In genomic region chr5:6307304-6307703, GRCh38 we compare ENCODE assay signal across 16 cellular contexts.
"Had no signal": no experiment of that assay in that cellular context is flagged by ENCODE, and none has a peak within 500 bp of the region (broad histone marks: within the 10 kb centered on the region; RNA-seq: fewer than 3 reads in every experiment).

No MANE protein-coding gene starts in this region.

- H3K27ac Mint-ChIP-seq: activated B cell treated with CpG ODN at 0.5 μM for 24 hours; activated CD4-positive, alpha-beta T cell treated with anti-CD3 and anti-CD28 coated beads, Interleukin-2, amount 10 ng/mL, durations not matched to agents 24 days and 14 days; activated naive CD8-positive, alpha-beta T cell treated with anti-CD3 and anti-CD28 coated beads, Interleukin-2, amount 50 U/mL, for 24 hours; natural killer cell treated with Interleukin-12 subunit alpha and Interleukin-12 subunit beta and Interleukin-15 and Interleukin-18, amount 100 ng/mL, for 72 hours; type B pancreatic cell had no signal

- H3K36me3 ChIP-seq: sigmoid colon, suprapubic skin had no signal

- H3K9me3 ChIP-seq: sigmoid colon, suprapubic skin had no signal

- H3K9me3 Mint-ChIP-seq: activated B cell treated with CpG ODN at 0.5 μM for 24 hours; activated CD4-positive, alpha-beta T cell treated with anti-CD3 and anti-CD28 coated beads, Interleukin-2, amount 10 ng/mL, durations not matched to agents 24 days and 14 days; activated naive CD8-positive, alpha-beta T cell treated with anti-CD3 and anti-CD28 coated beads, Interleukin-2, amount 50 U/mL, for 24 hours; natural killer cell treated with Interleukin-12 subunit alpha and Interleukin-12 subunit beta and Interleukin-15 and Interleukin-18, amount 100 ng/mL, for 72 hours; type B pancreatic cell had no signal

- H3K27me3 Mint-ChIP-seq: activated CD4-positive, alpha-beta T cell treated with anti-CD3 and anti-CD28 coated beads, Interleukin-2, amount 10 ng/mL, durations not matched to agents 24 days and 14 days; activated naive CD8-positive, alpha-beta T cell treated with anti-CD3 and anti-CD28 coated beads, Interleukin-2, amount 50 U/mL, for 24 hours had no signal

- ATAC-seq: activated naive CD8-positive, alpha-beta T cell treated with anti-CD3 and anti-CD28 coated beads, Interleukin-2, amount 50 U/mL, for 24 hours; left colon; natural killer cell treated with Interleukin-12 subunit alpha and Interleukin-12 subunit beta and Interleukin-15 and Interleukin-18, amount 100 ng/mL, for 72 hours had no signal

- H3K27me3 ChIP-seq: sigmoid colon, suprapubic skin had no signal

- H3K27ac ChIP-seq: sigmoid colon, suprapubic skin had no signal

- H3K4me3 Mint-ChIP-seq: activated B cell treated with CpG ODN at 0.5 μM for 24 hours; activated CD4-positive, alpha-beta T cell treated with anti-CD3 and anti-CD28 coated beads, Interleukin-2, amount 10 ng/mL, durations not matched to agents 24 days and 14 days; activated naive CD8-positive, alpha-beta T cell treated with anti-CD3 and anti-CD28 coated beads, Interleukin-2, amount 50 U/mL, for 24 hours; natural killer cell treated with Interleukin-12 subunit alpha and Interleukin-12 subunit beta and Interleukin-15 and Interleukin-18, amount 100 ng/mL, for 72 hours; type B pancreatic cell had no signal

- H3K4me1 Mint-ChIP-seq: activated B cell treated with CpG ODN at 0.5 μM for 24 hours; activated CD4-positive, alpha-beta T cell treated with anti-CD3 and anti-CD28 coated beads, Interleukin-2, amount 10 ng/mL, durations not matched to agents 24 days and 14 days; activated naive CD8-positive, alpha-beta T cell treated with anti-CD3 and anti-CD28 coated beads, Interleukin-2, amount 50 U/mL, for 24 hours had no signal

- H3K4me3 ChIP-seq: sigmoid colon, suprapubic skin had no signal

- FAIRE-seq: astrocyte, colon, endothelial cell of umbilical vein had no signal

- DNase-seq: activated B cell treated with CpG ODN at 0.5 μM for 24 hours; activated CD4-positive, alpha-beta T cell treated with anti-CD3 and anti-CD28 coated beads, Interleukin-2, amount 10 ng/mL, durations not matched to agents 24 days and 14 days; activated CD8-positive, alpha-beta memory T cell treated with anti-CD3 and anti-CD28 coated beads for 24 hours; activated naive CD4-positive, alpha-beta T cell treated with Interleukin-2 at 50 U/mL for 16 hours; activated naive CD8-positive, alpha-beta T cell treated with anti-CD3 and anti-CD28 coated beads, Interleukin-2, amount 50 U/mL, for 24 hours; foreskin melanocyte; head of caudate nucleus; left colon; sigmoid colon; stimulated activated naive CD4-positive, alpha-beta T cell had no signal

- H3K4me1 ChIP-seq: sigmoid colon, suprapubic skin had no signal

- H3K36me3 Mint-ChIP-seq: natural killer cell treated with Interleukin-12 subunit alpha and Interleukin-12 subunit beta and Interleukin-15 and Interleukin-18, amount 100 ng/mL, for 72 hours; type B pancreatic cell had no signal
